ENCODE assay signal across 17 cellular contexts in genomic region chr7:102281785-102282184, GRCh38.
"Had no signal": no experiment of that assay in that cellular context is flagged by ENCODE, and none has a peak within 500 bp of the region (broad histone marks: within the 10 kb centered on the region; RNA-seq: fewer than 3 reads in every experiment).

No MANE protein-coding gene starts in this region.

- H3K9me3 ChIP-seq: SK-N-SH had no signal

- FAIRE-seq: RCC 7860 had no signal

- H3K4me2 ChIP-seq: SK-N-SH had no signal

- H3K9ac ChIP-seq: SK-N-SH had no signal

- DNase-seq: NCI-H1092 treated with DMSO at 0.1 percent for 48 hours, NCI-H1436, NCI-H187, NCI-H2029, NCI-H2081 treated with DMSO at 0.1 percent for 48 hours, NCI-H2171, NCI-H226, NCI-H446, NCI-H510A, NCI-H524 treated with DMSO at 0.1 percent for 48 hours, NCI-H69, NCI-H774, RPMI8226, SHP77, SK-N-SH, SW 1271 had no signal
